Comparison of ENCODE assay signal across 1 cellular context in genomic region chr17:52383493-52384100, GRCh38.
TF ChIP-seq lines count a peak whose summit lies in the region.

No MANE protein-coding gene starts in this region.

TF ChIP-seq in liver, 16 proteins besides CTCF, POLR2A, EP300 and RAD21 (continued from another document):
- no peak for TF ChIP-seq GABPA (IDR thresholded peaks at IDR 0.05 in 1 of 2, conservative IDR thresholded peaks at IDR 0.05 in 1 of 2)
- no peak for TF ChIP-seq HNF4A (conservative IDR thresholded peaks at IDR 0.05)
- TF ChIP-seq FOXA1 (IDR thresholded peaks at IDR 0.05), result no peak
